Comparison of ENCODE assay signal across 15 cellular contexts in genomic region chr15:57703387-57703786, GRCh38. TPM values are rescaled to one million over a fixed set of nuclear protein-coding genes. Genes with fewer than 3 reads are reported as not detected.
DNase-seq lines count a peak whose midpoint lies in the region; ATAC-seq and TF ChIP-seq lines count a peak whose summit lies in the region.
"Had no signal": no experiment of that assay in that cellular context is flagged by ENCODE, and none has a peak within 500 bp of the region (broad histone marks: within the 10 kb centered on the region; RNA-seq: fewer than 3 reads in every experiment).

No MANE protein-coding gene starts in this region.

- no peaks in the 10 kb centered on the region for H3K27me3 ChIP-seq in uterus

- H3K4me1 Mint-ChIP-seq in activated naive CD4-positive, alpha-beta T cell treated with anti-CD3 and anti-CD28 coated beads for 36 hours (ENCODE audit: low read depth): peaks cover 50% of the 10 kb centered on the region

- peak; percentile 56 for DNase-seq in activated naive CD4-positive, alpha-beta T cell treated with anti-CD3 and anti-CD28 coated beads for 36 hours
- DNase-seq in activated naive CD4-positive, alpha-beta T cell treated with anti-CD3 and anti-CD28 coated beads, Interleukin-2, amount 50 U/mL, for 72 hours (ENCODE audit: low spot score in 2 of 2): no peak
- DNase-seq in LHCN-M2 (ENCODE audit: low read depth) (peak; percentile 79), astrocyte of the hippocampus (ENCODE audit: low read depth, low spot score) (peak; percentile 51), uterus (no peak), left ventricle myocardium superior (no peak), NCI-H1436 treated with DMSO at 0.1 percent for 48 hours (lab: John Stamatoyannopoulos, UW) (no peak), NCI-H2171 treated with DMSO at 0.1 percent for 48 hours (lab: John Stamatoyannopoulos, UW) (no peak)
- DNase-seq: amniotic stem cell, dermis blood vessel endothelial cell, GF-D8, mucosa of descending colon, NCI-H524 treated with DMSO at 0.1 percent for 48 hours, RPMI8226, T-helper 9 cell had no signal

- no peak for TF ChIP-seq POLR2A in uterus (IDR thresholded peaks at IDR 0.05)

- no peaks in the 10 kb centered on the region for H3K27me3 Mint-ChIP-seq in activated naive CD4-positive, alpha-beta T cell treated with anti-CD3 and anti-CD28 coated beads for 36 hours (ENCODE audit: low read depth)

- no peak overlapping the region for H3K4me3 ChIP-seq in uterus
- H3K4me3 ChIP-seq: mucosa of descending colon had no signal

- CTCF ChIA-PET in activated naive CD4-positive, alpha-beta T cell treated with anti-CD3 and anti-CD28 coated beads for 36 hours (lab: Charles Lee): no interaction called here

- no peak for ATAC-seq in activated naive CD4-positive, alpha-beta T cell treated with anti-CD3 and anti-CD28 coated beads, Interleukin-2, amount 50 U/mL, for 72 hours
- no peak for ATAC-seq in left ventricle myocardium superior
- ATAC-seq: mucosa of descending colon had no signal

- TF ChIP-seq CTCF in uterus (IDR thresholded peaks at IDR 0.05): no peak

- H3K36me3 ChIP-seq in uterus: no peaks in the 10 kb centered on the region

- intact Hi-C loops in activated naive CD4-positive, alpha-beta T cell treated with anti-CD3 and anti-CD28 coated beads for 36 hours (cut with micrococcal nuclease): loop anchor here (1.0 to 10.0 kb wide), 3 partner anchors 116 to 1231 kb away; partner anchors contain the start of gene SLTM
- intact Hi-C loops in uterus (cut with DNase I; ENCODE audit: low total_unique reads) (no loop called here), left ventricle myocardium superior (cut with micrococcal nuclease) (no loop called here)

- peak overlapping the region; percentile 72 for H3K27ac Mint-ChIP-seq in activated naive CD4-positive, alpha-beta T cell treated with anti-CD3 and anti-CD28 coated beads for 36 hours
- peak overlapping the region in 1 of 2 donors; percentile 97 for H3K27ac Mint-ChIP-seq in activated naive CD4-positive, alpha-beta T cell treated with anti-CD3 and anti-CD28 coated beads, Interleukin-2, amount 50 U/mL, for 72 hours

- no peaks in the 10 kb centered on the region for H3K9me3 ChIP-seq in uterus
- H3K9me3 ChIP-seq: mucosa of descending colon had no signal

- H3K4me3 Mint-ChIP-seq in activated naive CD4-positive, alpha-beta T cell treated with anti-CD3 and anti-CD28 coated beads for 36 hours: peak overlapping the region; percentile 16

- peak overlapping the region; percentile 70 to 76 for H3K27ac ChIP-seq in uterus

- H3K9me3 Mint-ChIP-seq in activated naive CD4-positive, alpha-beta T cell treated with anti-CD3 and anti-CD28 coated beads for 36 hours: no peaks in the 10 kb centered on the region
- peaks cover 7 to 11% of the 10 kb centered on the region in 2 donors for H3K9me3 Mint-ChIP-seq in activated naive CD4-positive, alpha-beta T cell treated with anti-CD3 and anti-CD28 coated beads, Interleukin-2, amount 50 U/mL, for 72 hours

- no peaks in the 10 kb centered on the region for H3K4me1 ChIP-seq in uterus

- H3K36me3 Mint-ChIP-seq in activated naive CD4-positive, alpha-beta T cell treated with anti-CD3 and anti-CD28 coated beads for 36 hours (ENCODE audit: low read depth): peaks cover 7% of the 10 kb centered on the region
- peaks cover 19 to 23% of the 10 kb centered on the region in 2 donors for H3K36me3 Mint-ChIP-seq in activated naive CD4-positive, alpha-beta T cell treated with anti-CD3 and anti-CD28 coated beads, Interleukin-2, amount 50 U/mL, for 72 hours

RNA-seq across cellular contexts. Expression of gene POLR2M, which starts 3.1 kb away (rescaled TPM):
- total RNA-seq in activated naive CD4-positive, alpha-beta T cell treated with anti-CD3 and anti-CD28 coated beads for 36 hours: 100 to 1,000 TPM; 107 to 114 TPM
- total RNA-seq in activated naive CD4-positive, alpha-beta T cell treated with anti-CD3 and anti-CD28 coated beads, Interleukin-2, amount 50 U/mL, for 72 hours: 10 to 100 TPM; 87.6 to 94.1 TPM
- 38.5 and 169 TPM in 2 replicates for total RNA-seq in LHCN-M2 (2014; rRNA removed)
- polyA plus RNA-seq in LHCN-M2 (2012): 18.4 TPM
- 1,000 to 10,000 TPM in 2 of 4 donors, 100 to 1,000 TPM in 1, 10 to 100 TPM in 1; 95.2 to 1,545 (median 900) TPM for total RNA-seq in uterus
- 42.2 TPM for total RNA-seq in left ventricle myocardium superior

Comparison
In these comparisons a context has a peak if more than half of its experiments do, and no peak if none do; other contexts are left out.
1. DNase-seq: peak in activated naive CD4-positive, alpha-beta T cell treated with anti-CD3 and anti-CD28 coated beads for 36 hours (single experiment), LHCN-M2 (single experiment) and astrocyte of the hippocampus (single experiment); none in activated naive CD4-positive, alpha-beta T cell treated with anti-CD3 and anti-CD28 coated beads, Interleukin-2, amount 50 U/mL, for 72 hours (0 of 2), uterus (0 of 2), left ventricle myocardium superior (single experiment), NCI-H1436 treated with DMSO at 0.1 percent for 48 hours (single experiment) and NCI-H2171 treated with DMSO at 0.1 percent for 48 hours (single experiment).